Comparison of ENCODE assay signal across 12 cellular contexts in genomic region chr4:98377626-98378025, GRCh38.
DNase-seq lines count a peak whose midpoint lies in the region.
"Had no signal": no experiment of that assay in that cellular context is flagged by ENCODE, and none has a peak within 500 bp of the region (broad histone marks: within the 10 kb centered on the region; RNA-seq: fewer than 3 reads in every experiment).

No MANE protein-coding gene starts in this region.

- H2AK5ac ChIP-seq in mesenchymal stem cell (ENCODE audit: low read length, severe bottlenecking): no peak overlapping the region

- H2BK120ac ChIP-seq in mesenchymal stem cell (ENCODE audit: low read depth, low read length): no peak overlapping the region

- H3K27me3 ChIP-seq in GM23248 (replicated peaks; ENCODE audit: insufficient read depth) (no peaks in the 10 kb centered on the region), mesenchymal stem cell (ENCODE audit: control insufficient read depth in 1 of 2, insufficient read depth in 1 of 2, low read length in 2 of 2) (no peaks in the 10 kb centered on the region)
- H3K27me3 ChIP-seq: spleen had no signal

- H3K27ac ChIP-seq in GM23248 (peak overlapping the region; percentile 62), mesenchymal stem cell (ENCODE audit: low read length, poor library complexity, severe bottlenecking) (no peak overlapping the region)
- H3K27ac ChIP-seq: spleen had no signal

- H3K4me1 ChIP-seq in GM23248 (ENCODE audit: insufficient read depth) (peaks cover 22% of the 10 kb centered on the region), mesenchymal stem cell (ENCODE audit: control insufficient read depth, insufficient read depth, low read depth, low read length) (no peaks in the 10 kb centered on the region)
- H3K4me1 ChIP-seq: spleen had no signal

- no peak overlapping the region for H2BK5ac ChIP-seq in mesenchymal stem cell (ENCODE audit: low read depth, low read length, poor library complexity, severe bottlenecking)

- peaks cover 23% of the 10 kb centered on the region; the same call in 1 of the 2 replicates for H3F3A ChIP-seq in GM23248 (ENCODE audit: insufficient read depth)

- peak overlapping the region; percentile 79 for H3K4me2 ChIP-seq in GM23248 (ENCODE audit: unreplicated experiment)
- no peak overlapping the region for H3K4me2 ChIP-seq in mesenchymal stem cell (ENCODE audit: low read length, poor library complexity, severe bottlenecking)

- no peak overlapping the region for H2BK12ac ChIP-seq in mesenchymal stem cell (ENCODE audit: low read length in 2 of 2)

- H3K9me3 ChIP-seq in GM23248 (ENCODE audit: low read depth) (no peaks in the 10 kb centered on the region), mesenchymal stem cell (ENCODE audit: control insufficient read depth, low read length) (no peaks in the 10 kb centered on the region)
- H3K9me3 ChIP-seq: spleen had no signal

- WGBS in GM23248 (ENCODE audit: low coverage in 1 of 2, low lambda C conversion rate in 2 of 2, missing lambda C conversion rate in 2 of 2), 2 experiments: 22 to 25% methylated on average over 1 of the region's 1 CpG
- 97% methylated on average over 1 of the region's 1 CpG for WGBS in mesenchymal stem cell

- in situ Hi-C loops in GM23248 (cut with MboI): no loop called here

- H3K79me1 ChIP-seq in mesenchymal stem cell (replicated peaks; ENCODE audit: low read length, poor library complexity, severe bottlenecking): peaks cover 2% of the 10 kb centered on the region

- H3K9me2 ChIP-seq in GM23248 (ENCODE audit: insufficient read depth): no peaks in the 10 kb centered on the region

- H2BK15ac ChIP-seq in mesenchymal stem cell (ENCODE audit: low read depth, poor library complexity, severe bottlenecking): no peak overlapping the region

- H3K4me3 ChIP-seq in GM23248 (peak overlapping the region; percentile 62), mesenchymal stem cell (ENCODE audit: insufficient read depth in 1 of 2, low read depth in 1 of 2, low read length in 2 of 2) (peak overlapping the region in 1 of 2 experiments; percentile 52)
- H3K4me3 ChIP-seq: spleen had no signal

- DNase-seq in EH (ENCODE audit: low read depth) (peak; percentile 57), GM23248 (peak; percentile 63), amniotic epithelial cell (ENCODE audit: low read depth) (peak; percentile 45), mesenchymal stem cell (peak; percentile 3), mucosa of gallbladder (ENCODE audit: low spot score) (no peak), NCI-H82 (lab: John Stamatoyannopoulos, UW) (no peak), NCI-H524 treated with DMSO at 0.1 percent for 48 hours (lab: John Stamatoyannopoulos, UW) (no peak)
- DNase-seq in stimulated activated CD4-positive, alpha-beta T cell treated with anti-CD3 and anti-CD28 coated beads, Interleukin-4, amount 100 ng/mL, for 24 hours: no peak
- DNase-seq: KG1, NCI-H2107, nucleus accumbens, spleen had no signal

- peaks cover 8% of the 10 kb centered on the region for H3K79me2 ChIP-seq in GM23248 (ENCODE audit: insufficient read depth)

- H4K8ac ChIP-seq in mesenchymal stem cell (ENCODE audit: low read length): no peak overlapping the region

- no peak overlapping the region for H3K4ac ChIP-seq in mesenchymal stem cell (ENCODE audit: low read depth in 1 of 2, low read length in 2 of 2)

- H4K91ac ChIP-seq in mesenchymal stem cell (ENCODE audit: low read length): no peak overlapping the region

- H3K9ac ChIP-seq in GM23248 (peak overlapping the region; percentile 62), mesenchymal stem cell (ENCODE audit: low read length) (peak overlapping the region; percentile 87)

- H3K36me3 ChIP-seq in GM23248 (ENCODE audit: low read depth): peaks cover 15% of the 10 kb centered on the region; the same call in 1 of the 2 replicates
- peaks cover 0 to 8% of the 10 kb centered on the region in 2 experiments for H3K36me3 ChIP-seq in mesenchymal stem cell (ENCODE audit: control insufficient read depth in 1 of 2, insufficient read depth in 2 of 2, low read depth in 1 of 2, low read length in 2 of 2)

- H4K20me1 ChIP-seq in GM23248 (ENCODE audit: insufficient read depth): no peaks in the 10 kb centered on the region

- no peak overlapping the region for H3K14ac ChIP-seq in mesenchymal stem cell (ENCODE audit: low read length in 2 of 2)

- H3K18ac ChIP-seq in mesenchymal stem cell (ENCODE audit: low read depth in 1 of 2, low read length in 2 of 2): no peak overlapping the region

- no peak overlapping the region for H3K23ac ChIP-seq in mesenchymal stem cell (ENCODE audit: low read length in 2 of 2)

- H2AFZ ChIP-seq in GM23248: peak overlapping the region; percentile 44
- H2AFZ ChIP-seq in mesenchymal stem cell (ENCODE audit: low read depth, low read length): no peak overlapping the region

Comparison
In these comparisons a context has a peak if more than half of its experiments do, and no peak if none do; other contexts are left out.
1. DNase-seq: peak in EH (single experiment), GM23248 (single experiment), amniotic epithelial cell (single experiment) and mesenchymal stem cell (single experiment); none in stimulated activated CD4-positive, alpha-beta T cell treated with anti-CD3 and anti-CD28 coated beads, Interleukin-4, amount 100 ng/mL, for 24 hours (single experiment), mucosa of gallbladder (single experiment), NCI-H82 (single experiment) and NCI-H524 treated with DMSO at 0.1 percent for 48 hours (single experiment).